12 cellular contexts compared by ENCODE assay signal in the genomic region with DNA sequence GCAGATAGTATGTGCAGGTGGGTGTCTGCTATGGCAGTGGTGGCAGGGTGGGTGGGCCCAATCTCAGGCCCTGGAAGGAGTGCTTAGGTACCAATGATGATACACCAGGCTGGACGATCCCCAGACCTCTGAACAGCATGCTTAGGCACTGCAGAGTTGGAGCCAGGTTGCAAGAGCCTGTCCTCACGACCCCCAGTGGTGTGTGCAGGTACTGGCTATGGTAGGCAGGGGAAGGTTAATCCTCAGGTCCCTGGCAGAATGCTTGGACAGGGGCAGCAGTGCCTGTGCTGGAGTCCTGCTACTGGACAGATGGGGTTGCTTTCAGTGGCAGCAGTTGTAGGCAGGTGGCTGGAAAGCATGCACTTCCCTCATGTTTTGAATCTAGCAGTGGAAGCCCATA.
DNase-seq lines count a peak whose midpoint lies in the region; ATAC-seq, FAIRE-seq and TF ChIP-seq lines count a peak whose summit lies in the region.
"Had no signal": no experiment of that assay in that cellular context is flagged by ENCODE, and none has a peak within 500 bp of the region (broad histone marks: within the 10 kb centered on the region; RNA-seq: fewer than 3 reads in every experiment).

No MANE protein-coding gene starts in this region.

- H3K4me1 Mint-ChIP-seq in progenitor cell of endocrine pancreas (ENCODE audit: low read depth), result no peaks in the 10 kb centered on the region
- H3K4me1 Mint-ChIP-seq: nephron had no signal

- H3K27ac ChIP-seq in transverse colon, result no peak overlapping the region
- H3K27ac ChIP-seq: BLaER1, vagina had no signal

- H3K9me3 ChIP-seq in transverse colon, result no peaks in the 10 kb centered on the region
- H3K9me3 ChIP-seq: BLaER1, vagina had no signal

- peak; percentile 16 for DNase-seq in NCI-H748 (lab: John Stamatoyannopoulos, UW; ENCODE audit: unreplicated experiment)
- no peak for DNase-seq in NCI-H748 treated with DMSO at 0.1 percent for 48 hours (lab: John Stamatoyannopoulos, UW)
- DNase-seq in progenitor cell of endocrine pancreas (ENCODE audit: low spot score, unreplicated experiment), result no peak
- DNase-seq in GM19239 (ENCODE audit: insufficient read length, low spot score), result no peak
- no peak for DNase-seq in HPDE6-E6E7 (ENCODE audit: extremely low spot score)
- DNase-seq in transverse colon, result no peak
- DNase-seq: NCI-H2081 treated with DMSO at 0.1 percent for 48 hours had no signal

- H3K4me3 ChIP-seq in WI38 (ENCODE audit: low read depth, low read length), result no peak overlapping the region
- no peak overlapping the region for H3K4me3 ChIP-seq in transverse colon
- H3K4me3 ChIP-seq: BLaER1, vagina had no signal

- no peak overlapping the region for H3K4me3 Mint-ChIP-seq in progenitor cell of endocrine pancreas (ENCODE audit: low read depth)
- H3K4me3 Mint-ChIP-seq: nephron had no signal

- no peaks in the 10 kb centered on the region for H3K4me1 ChIP-seq in transverse colon
- H3K4me1 ChIP-seq: BLaER1, vagina had no signal

- no peak for TF ChIP-seq POLR2A in transverse colon (IDR thresholded peaks at IDR 0.05)

- H3K27me3 ChIP-seq in transverse colon, result no peaks in the 10 kb centered on the region
- H3K27me3 ChIP-seq: BLaER1, vagina had no signal

- no peaks in the 10 kb centered on the region for H3K36me3 ChIP-seq in transverse colon
- H3K36me3 ChIP-seq: BLaER1, vagina had no signal

- ATAC-seq in HG02642 (IDR thresholded peaks at IDR 0.05; ENCODE audit: poor library complexity, unreplicated experiment), result peak; percentile 75

- no peaks in the 10 kb centered on the region for H3K27me3 Mint-ChIP-seq in progenitor cell of endocrine pancreas

- 47% methylated on average over 2 of the region's 2 CpGs; no CpG with 5 or more reads in 1 of the 2 donors for WGBS in transverse colon (ENCODE audit: low coverage in 1 of 2), 2 donors

- intact Hi-C loops in transverse colon (cut with DNase I; ENCODE audit: low total_unique reads), result no loop called here

- no peak for TF ChIP-seq EP300 in transverse colon (IDR thresholded peaks at IDR 0.05; ENCODE audit: low read depth)

- H3K27ac Mint-ChIP-seq in progenitor cell of endocrine pancreas, result no peak overlapping the region
- H3K27ac Mint-ChIP-seq: nephron had no signal

- TF ChIP-seq CTCF in WI38 (IDR thresholded peaks at IDR 0.05; ENCODE audit: low read depth, low read length) (0 out of 2 replicates have a peak, but pooled peaks have one; percentile 9), progenitor cell of endocrine pancreas (IDR thresholded peaks at IDR 0.05; ENCODE audit: unreplicated experiment) (peak; percentile 50), transverse colon (IDR thresholded peaks at IDR 0.05) (no peak)

- FAIRE-seq in GM19239 (lab: Jason Lieb, UNC), result no peak

- in situ Hi-C loops in transverse colon (cut with MboI; ENCODE audit: low pct_ligation_motif_present in 1 of 4, low pct_unique_long_range_greater_than_20kb in 1 of 4, low sequenced_read_pairs in 3 of 4), result no loop called here

- no peaks in the 10 kb centered on the region for H3K36me3 Mint-ChIP-seq in progenitor cell of endocrine pancreas (ENCODE audit: insufficient read depth)

- peaks cover 8% of the 10 kb centered on the region for H3K9me3 Mint-ChIP-seq in progenitor cell of endocrine pancreas (ENCODE audit: low read depth)

Comparison
In these comparisons a context has a peak if more than half of its experiments do, and no peak if none do; other contexts are left out.
1. CTCF ChIP-seq: peak in WI38 (single experiment) and progenitor cell of endocrine pancreas (single experiment); none in transverse colon (0 of 5).